In the genomic region with DNA sequence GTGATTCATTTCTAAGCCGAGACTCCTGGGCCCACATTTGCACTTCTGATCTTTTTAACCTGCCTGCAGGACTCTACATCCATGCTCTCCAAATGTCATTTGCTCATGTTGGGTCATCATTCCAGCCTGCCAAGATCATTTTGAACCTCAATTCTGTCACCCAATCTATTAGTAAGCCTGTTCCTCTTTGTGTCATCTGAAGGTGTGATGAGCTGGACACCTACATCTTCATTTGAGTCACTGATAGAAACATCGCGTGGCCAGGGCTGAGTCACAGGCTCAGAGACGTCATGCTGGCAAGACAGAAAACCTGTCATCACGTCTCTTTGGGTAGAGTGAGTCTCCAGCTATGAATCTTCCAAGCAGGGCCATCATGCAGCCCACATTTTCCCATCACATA, we compare ENCODE assay signal across 1 cellular context.
A peak's percentile ranks its signal among the peaks of the same experiment; 100 is the strongest.
TF ChIP-seq lines count a peak whose summit lies in the region.

No MANE protein-coding gene starts in this region.

TF ChIP-seq in K562, 482 proteins besides CTCF, POLR2A, EP300 and RAD21 (continued from another document):
- no peak for TF ChIP-seq ZHX1 (conservative IDR thresholded peaks at IDR 0.05; ENCODE audit: low read length)
- no peak for TF ChIP-seq PBX2 (CRISPR knock-in tag; IDR thresholded peaks at IDR 0.05; ENCODE audit: low read depth)
- TF ChIP-seq PBX2 (tag; conservative IDR thresholded peaks at IDR 0.05; ENCODE audit: low read depth): 0 out of 2 replicates have a peak, but pooled peaks have one; percentile 25
- TF ChIP-seq, protein P1, sequence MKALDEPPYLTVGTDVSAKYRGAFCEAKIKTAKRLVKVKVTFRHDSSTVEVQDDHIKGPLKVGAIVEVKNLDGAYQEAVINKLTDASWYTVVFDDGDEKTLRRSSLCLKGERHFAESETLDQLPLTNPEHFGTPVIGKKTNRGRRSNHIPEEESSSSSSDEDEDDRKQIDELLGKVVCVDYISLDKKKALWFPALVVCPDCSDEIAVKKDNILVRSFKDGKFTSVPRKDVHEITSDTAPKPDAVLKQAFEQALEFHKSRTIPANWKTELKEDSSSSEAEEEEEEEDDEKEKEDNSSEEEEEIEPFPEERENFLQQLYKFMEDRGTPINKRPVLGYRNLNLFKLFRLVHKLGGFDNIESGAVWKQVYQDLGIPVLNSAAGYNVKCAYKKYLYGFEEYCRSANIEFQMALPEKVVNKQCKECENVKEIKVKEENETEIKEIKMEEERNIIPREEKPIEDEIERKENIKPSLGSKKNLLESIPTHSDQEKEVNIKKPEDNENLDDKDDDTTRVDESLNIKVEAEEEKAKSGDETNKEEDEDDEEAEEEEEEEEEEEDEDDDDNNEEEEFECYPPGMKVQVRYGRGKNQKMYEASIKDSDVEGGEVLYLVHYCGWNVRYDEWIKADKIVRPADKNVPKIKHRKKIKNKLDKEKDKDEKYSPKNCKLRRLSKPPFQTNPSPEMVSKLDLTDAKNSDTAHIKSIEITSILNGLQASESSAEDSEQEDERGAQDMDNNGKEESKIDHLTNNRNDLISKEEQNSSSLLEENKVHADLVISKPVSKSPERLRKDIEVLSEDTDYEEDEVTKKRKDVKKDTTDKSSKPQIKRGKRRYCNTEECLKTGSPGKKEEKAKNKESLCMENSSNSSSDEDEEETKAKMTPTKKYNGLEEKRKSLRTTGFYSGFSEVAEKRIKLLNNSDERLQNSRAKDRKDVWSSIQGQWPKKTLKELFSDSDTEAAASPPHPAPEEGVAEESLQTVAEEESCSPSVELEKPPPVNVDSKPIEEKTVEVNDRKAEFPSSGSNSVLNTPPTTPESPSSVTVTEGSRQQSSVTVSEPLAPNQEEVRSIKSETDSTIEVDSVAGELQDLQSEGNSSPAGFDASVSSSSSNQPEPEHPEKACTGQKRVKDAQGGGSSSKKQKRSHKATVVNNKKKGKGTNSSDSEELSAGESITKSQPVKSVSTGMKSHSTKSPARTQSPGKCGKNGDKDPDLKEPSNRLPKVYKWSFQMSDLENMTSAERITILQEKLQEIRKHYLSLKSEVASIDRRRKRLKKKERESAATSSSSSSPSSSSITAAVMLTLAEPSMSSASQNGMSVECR (CRISPR knock-in tag; IDR thresholded peaks at IDR 0.05): no peak
- TF ChIP-seq, protein P2, sequence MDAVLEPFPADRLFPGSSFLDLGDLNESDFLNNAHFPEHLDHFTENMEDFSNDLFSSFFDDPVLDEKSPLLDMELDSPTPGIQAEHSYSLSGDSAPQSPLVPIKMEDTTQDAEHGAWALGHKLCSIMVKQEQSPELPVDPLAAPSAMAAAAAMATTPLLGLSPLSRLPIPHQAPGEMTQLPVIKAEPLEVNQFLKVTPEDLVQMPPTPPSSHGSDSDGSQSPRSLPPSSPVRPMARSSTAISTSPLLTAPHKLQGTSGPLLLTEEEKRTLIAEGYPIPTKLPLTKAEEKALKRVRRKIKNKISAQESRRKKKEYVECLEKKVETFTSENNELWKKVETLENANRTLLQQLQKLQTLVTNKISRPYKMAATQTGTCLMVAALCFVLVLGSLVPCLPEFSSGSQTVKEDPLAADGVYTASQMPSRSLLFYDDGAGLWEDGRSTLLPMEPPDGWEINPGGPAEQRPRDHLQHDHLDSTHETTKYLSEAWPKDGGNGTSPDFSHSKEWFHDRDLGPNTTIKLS (IDR thresholded peaks at IDR 0.05; ENCODE audit: borderline replicate concordance, low read depth): no peak
- no peak for TF ChIP-seq PPARD (CRISPR knock-in tag; IDR thresholded peaks at IDR 0.05)
- TF ChIP-seq ATF3 (IDR thresholded peaks at IDR 0.05): peak; percentile 59; the same call in 1 of the 2 replicates
- no peak for TF ChIP-seq ATF3 (CRISPR knock-in tag; conservative IDR thresholded peaks at IDR 0.05)
- TF ChIP-seq KAT8 (IDR thresholded peaks at IDR 0.05; ENCODE audit: low read depth): no peak
- no peak for TF ChIP-seq ZBED1 (IDR thresholded peaks at IDR 0.05)
- TF ChIP-seq SIN3B (IDR thresholded peaks at IDR 0.05; ENCODE audit: low read depth): no peak
- no peak for TF ChIP-seq PTBP1 (IDR thresholded peaks at IDR 0.05; ENCODE audit: low read depth, low read length)
- 0 out of 2 replicates have a peak, but pooled peaks have one; percentile 48 for TF ChIP-seq CREM (IDR thresholded peaks at IDR 0.05; ENCODE audit: low read depth)
- TF ChIP-seq ZNF354B (CRISPR knock-in tag; IDR thresholded peaks at IDR 0.05): no peak
- peak; percentile 47 for TF ChIP-seq MEIS2 (IDR thresholded peaks at IDR 0.05; ENCODE audit: partially characterized antibody)
- TF ChIP-seq ZNF384 (IDR thresholded peaks at IDR 0.05; ENCODE audit: low read depth, low read length): no peak
- no peak for TF ChIP-seq ZNF347 (CRISPR knock-in tag; IDR thresholded peaks at IDR 0.05; ENCODE audit: low read depth)
- no peak for TF ChIP-seq TARDBP (IDR thresholded peaks at IDR 0.05)
- TF ChIP-seq DIDO1 (tag; IDR thresholded peaks at IDR 0.05; ENCODE audit: low read depth): no peak
- no peak for TF ChIP-seq CHD4 (IDR thresholded peaks at IDR 0.05; ENCODE audit: insufficient read depth, insufficient replicate concordance, low read depth, low read length, poor library complexity, severe bottlenecking)
- TF ChIP-seq GATAD2A (IDR thresholded peaks at IDR 0.05): no peak
